ENCODE assay signal across 8 cellular contexts in genomic region chr11:18615628-18616392, GRCh38. TPM values are rescaled to one million over a fixed set of nuclear protein-coding genes. Genes with fewer than 3 reads are reported as not detected.
DNase-seq lines count a peak whose midpoint lies in the region; ATAC-seq, FAIRE-seq and TF ChIP-seq lines count a peak whose summit lies in the region.

No MANE protein-coding gene starts in this region.

- no peaks in the 10 kb centered on the region for H3K27me3 ChIP-seq in GM12878 (replicated peaks in 1 of 2; ENCODE audit: control insufficient read depth in 2 of 2, insufficient read depth in 2 of 2, low read length in 1 of 2)
- H3K27me3 ChIP-seq in small intestine (ENCODE audit: control insufficient read depth in 2 of 2, insufficient read depth in 2 of 2, low read length in 2 of 2): no peaks in the 10 kb centered on the region
- H3K27me3 ChIP-seq in ascending aorta: no peaks in the 10 kb centered on the region

- RAD21 ChIA-PET in GM12878 (lab: Charles Lee; ENCODE audit: unreplicated experiment): interaction anchor here (0.6 to 6.7 kb wide), 9 partner anchors 12 to 233 kb away, joined by 3 to 77 read pairs (median 4); partner anchors contain the start of genes SPTY2D1 and UEVLD

- H3K4me3 ChIP-seq in GM12878 (peak overlapping the region; percentile 8; the same call in 1 of the 2 replicates), small intestine (ENCODE audit: low read depth in 1 of 2, low read length in 2 of 2) (no peak overlapping the region), ascending aorta (no peak overlapping the region)

- SMC1A ChIA-PET in GM12878 (lab: Charles Lee; ENCODE audit: uncharacterized antibody, unreplicated experiment): interaction anchor here (0.6 to 13.9 kb wide), 13 partner anchors 10 to 159 kb away, joined by 3 to 188 read pairs (median 4); partner anchors contain the start of genes SPTY2D1 and UEVLD

- CTCF ChIA-PET in GM12878 (lab: Yijun Ruan, JAX): interaction anchor here (1.1 to 6.7 kb wide), 8 partner anchors 9 to 115 kb away, joined by 3 to 80 read pairs (median 6); partner anchors contain the start of gene SPTY2D1

- peak overlapping the region; percentile 49 for H3K4me2 ChIP-seq in GM12878 (ENCODE audit: control insufficient read depth, insufficient read depth)

- TF ChIP-seq CTCF in GM12878 (IDR thresholded peaks at IDR 0.05 in 2 of 3, conservative IDR thresholded peaks at IDR 0.05 in 1 of 3; ENCODE audit: control insufficient read depth in 2 of 3, extremely low read depth in 1 of 3, insufficient read depth in 1 of 3, low read depth in 3 of 3, low read length in 3 of 3) (no peak), ascending aorta (IDR thresholded peaks at IDR 0.05) (no peak)

- 0 out of 2 replicates have a peak, but pooled peaks cover 2% of the 10 kb centered on the region for H4K20me1 ChIP-seq in GM12878 (ENCODE audit: control insufficient read depth, insufficient read depth)

- H3K27ac ChIP-seq in GM12878 (ENCODE audit: control insufficient read depth, insufficient read depth): peak overlapping the region; percentile 69
- H3K27ac ChIP-seq in small intestine (ENCODE audit: low read depth in 1 of 2, low read length in 1 of 2): peak overlapping the region in 1 of 2 donors; percentile 34
- peak overlapping the region in 1 of 2 donors; percentile 71 for H3K27ac ChIP-seq in ascending aorta

- no peak overlapping the region for H2AFZ ChIP-seq in GM12878 (ENCODE audit: control insufficient read depth, low read depth, low read length)

- BruUV-seq in GM12878 (replicated peaks; lab: Mats Ljungman, UMichigan): no TSS peak

- intact Hi-C loops in GM12878 (cut with micrococcal nuclease; ENCODE audit: unreplicated experiment): loop anchor here (1.0 kb wide), 1 partner anchor 18 kb away; the partner anchor contains the start of gene SPTY2D1
- intact Hi-C loops in ascending aorta (cut with DNase I): no loop called here

- peaks cover 27% of the 10 kb centered on the region for H3K79me2 ChIP-seq in GM12878 (ENCODE audit: control insufficient read depth, insufficient read depth, low read length)

- in situ Hi-C loops in GM12878 (cut with MboI): no loop called here

- ATAC-seq in GM21515 (IDR thresholded peaks at IDR 0.05; ENCODE audit: unreplicated experiment): peak; percentile 82
- peak; percentile 93 for ATAC-seq in HG03520 (IDR thresholded peaks at IDR 0.05; ENCODE audit: unreplicated experiment)
- peak; percentile 93 for ATAC-seq in GM12878

- no peak for TF ChIP-seq RAD21 in GM12878 (IDR thresholded peaks at IDR 0.05; ENCODE audit: insufficient read depth, low read depth, low read length)

- TF ChIP-seq POLR2A in GM12892 (IDR thresholded peaks at IDR 0.05; ENCODE audit: low read depth, low read length) (no peak), GM12878 (IDR thresholded peaks at IDR 0.05; ENCODE audit: low read depth, low read length) (no peak)

- H3K9me3 ChIP-seq in GM12878 (replicated peaks; ENCODE audit: control insufficient read depth, insufficient read depth, low read length) (no peaks in the 10 kb centered on the region), small intestine (ENCODE audit: control insufficient read depth, low read depth) (no peaks in the 10 kb centered on the region), ascending aorta (no peaks in the 10 kb centered on the region)

- H3K4me1 ChIP-seq in GM12878 (ENCODE audit: control insufficient read depth, insufficient read depth, low read length) (peaks cover 38% of the 10 kb centered on the region), small intestine (ENCODE audit: control insufficient read depth in 2 of 2, insufficient read depth in 1 of 2, low read depth in 1 of 2, low read length in 1 of 2) (peaks cover 0 to 5% of the 10 kb centered on the region in 2 donors), ascending aorta (peaks cover 4 to 12% of the 10 kb centered on the region in 2 donors)

- 44% methylated on average over 11 of the region's 11 CpGs for WGBS in GM12878 (ENCODE audit: insufficient coverage, insufficient replicate concordance, low lambda C conversion rate, missing lambda C conversion rate)
- 84 to 92% (median 88%) methylated on average over 11 of the region's 11 CpGs for WGBS in small intestine, 3 donors

- POLR2A ChIA-PET in GM12878 (lab: Charles Lee): interaction anchor here (1.3 to 2.4 kb wide), 3 partner anchors 13 to 89 kb away, joined by 4 to 28 read pairs (median 7); partner anchors contain the start of genes SPTY2D1 and TSG101

- no peak overlapping the region; the same call in 1 of the 2 replicates for H3K9ac ChIP-seq in GM12878 (ENCODE audit: control insufficient read depth, insufficient read depth, low read length)

- DNase-seq in GM12892 (ENCODE audit: insufficient read length) (peak; percentile 39), GM12878 (ENCODE audit: low read depth, low spot score) (peak; percentile 79), small intestine (no peak), ascending aorta (ENCODE audit: low spot score in 2 of 2) (no peak), NCI-H748 (lab: John Stamatoyannopoulos, UW; ENCODE audit: unreplicated experiment) (no peak), kidney glomerular epithelial cell (lab: John Stamatoyannopoulos, UW) (no peak)

- H3K36me3 ChIP-seq in GM12878 (ENCODE audit: control insufficient read depth in 2 of 2, insufficient read depth in 2 of 2, low read length in 1 of 2) (peaks cover 13 to 20% of the 10 kb centered on the region in 2 experiments), small intestine (ENCODE audit: control insufficient read depth in 2 of 2, insufficient read depth in 2 of 2, low read length in 2 of 2) (peaks cover 16 to 24% of the 10 kb centered on the region in 2 donors), ascending aorta (peaks cover 35 to 43% of the 10 kb centered on the region in 2 donors)

- peak; percentile 97 for FAIRE-seq in GM12892 (lab: Jason Lieb, UNC)
- FAIRE-seq in GM12878 (lab: Jason Lieb, UNC): peak; percentile 98
- FAIRE-seq in small intestine (lab: Jason Lieb, UNC): no peak

- TF ChIP-seq EP300 in GM12878 (IDR thresholded peaks at IDR 0.05; ENCODE audit: borderline replicate concordance in 1 of 2, control insufficient read depth in 1 of 2, low read depth in 2 of 2, low read length in 2 of 2): peak; percentile 75 to 85

RNA-seq across cellular contexts. Expression of gene MISFA, which starts 16.2 kb away (rescaled TPM):
- 1.6 TPM for polyA plus RNA-seq in GM12892 (2012; ENCODE audit: missing spikeins)
- 1.4 and 2.3 TPM in 2 replicates for total RNA-seq in GM12878 (2013; cell fraction: nucleolus; rRNA removed)
- total RNA-seq in GM12878 (2014; rRNA removed) (1.0 and 3.3 TPM in 2 replicates), GM12878 (2014; rRNA removed; fragmentation: Illumina TruSeq; extraction: Trizol) (2.9 and 3.9 TPM in 2 replicates), GM12878 (2021) (3.8 and 4.6 TPM in 2 replicates), ascending aorta (not detected)
- polyA plus RNA-seq in GM12878 (2011; ENCODE audit: low read depth): 3.5 TPM
- polyA plus RNA-seq in GM12878 (2011; rRNA removed) (1.3 and 3.7 TPM in 2 replicates), GM12878 (2014; fragmentation: Illumina TruSeq; extraction: Trizol) (0.88 TPM in 1 of 2 replicates, not detected in the other), GM12878 (2014; fragmentation: Nextera tagmentation; extraction: Ambion mirVana) (1 to 10 TPM; 2.1 to 2.8 TPM), GM12878 (2014; rRNA removed) (2.5 TPM in 1 of 2 replicates, not detected in the other), GM12878 (2016; fragmentation: Nextera tagmentation; extraction: Ambion mirVana) (1 to 10 TPM; 2.3 TPM), small intestine (1 to 10 TPM in 1 of 3 donors, under 1 TPM in 1, not detected in 1; 0.60 to 3.5 TPM)
- polyA plus RNA-seq in GM12878 (2011; cell fraction: cytosol; rRNA removed): 0.59 and 1.1 TPM in 2 replicates
- 0.35 and 1.2 TPM in 2 replicates for polyA plus RNA-seq in GM12878 (2011; cell fraction: nucleus; rRNA removed)
- polyA plus RNA-seq in GM12878 (2012): 2.0 and 2.8 TPM in 2 replicates
- 0.72 and 1.5 TPM in 2 replicates for polyA minus RNA-seq in GM12878 (2011; rRNA and poly(A)+ RNA removed)
- polyA minus RNA-seq in GM12878 (2011; cell fraction: cytosol; rRNA and poly(A)+ RNA removed): not detected in 2 replicates
- polyA minus RNA-seq in GM12878 (2011; cell fraction: nucleus; rRNA and poly(A)+ RNA removed): 2.2 and 4.2 TPM in 2 replicates

RNA-seq across cellular contexts. Expression of gene SPTY2D1, which starts 18.3 kb away (rescaled TPM):
- polyA plus RNA-seq in GM12892 (2012; ENCODE audit: missing spikeins): 9.9 TPM
- 19.2 and 21.6 TPM in 2 replicates for total RNA-seq in GM12878 (2013; cell fraction: nucleolus; rRNA removed)
- total RNA-seq in GM12878 (2014; rRNA removed) (13.9 and 15.4 TPM in 2 replicates), GM12878 (2014; rRNA removed; fragmentation: Illumina TruSeq; extraction: Trizol) (20.3 and 21.2 TPM in 2 replicates), GM12878 (2021) (15.8 and 16.0 TPM in 2 replicates), ascending aorta (7.8 TPM)
- polyA plus RNA-seq in GM12878 (2011; ENCODE audit: low read depth): 8.6 TPM
- polyA plus RNA-seq in GM12878 (2011; rRNA removed) (14.9 and 24.3 TPM in 2 replicates), GM12878 (2014; fragmentation: Illumina TruSeq; extraction: Trizol) (28.5 and 31.1 TPM in 2 replicates), GM12878 (2014; fragmentation: Nextera tagmentation; extraction: Ambion mirVana) (1 to 10 TPM; 4.6 to 4.7 TPM), GM12878 (2014; rRNA removed) (9.8 and 12.2 TPM in 2 replicates), GM12878 (2016; fragmentation: Nextera tagmentation; extraction: Ambion mirVana) (10 to 100 TPM; 18.2 to 18.6 TPM), small intestine (1 to 10 TPM; 5.8 to 6.8 (median 6.2) TPM)
- polyA plus RNA-seq in GM12878 (2011; cell fraction: cytosol; rRNA removed): 12.8 and 16.4 TPM in 2 replicates
- polyA plus RNA-seq in GM12878 (2011; cell fraction: nucleus; rRNA removed): 6.8 and 8.2 TPM in 2 replicates
- polyA plus RNA-seq in GM12878 (2012): 13.0 and 13.5 TPM in 2 replicates
- polyA minus RNA-seq in GM12878 (2011; rRNA and poly(A)+ RNA removed): 11.6 and 23.3 TPM in 2 replicates
- polyA minus RNA-seq in GM12878 (2011; cell fraction: cytosol; rRNA and poly(A)+ RNA removed): 7.9 and 8.3 TPM in 2 replicates
- polyA minus RNA-seq in GM12878 (2011; cell fraction: nucleus; rRNA and poly(A)+ RNA removed): 3.3 and 5.6 TPM in 2 replicates

RNA-seq across cellular contexts. Expression of gene UEVLD, which starts 27.3 kb away (rescaled TPM):
- 10.6 TPM for polyA plus RNA-seq in GM12892 (2012; ENCODE audit: missing spikeins)
- 20.9 and 21.3 TPM in 2 replicates for total RNA-seq in GM12878 (2013; cell fraction: nucleolus; rRNA removed)
- total RNA-seq in GM12878 (2014; rRNA removed) (13.5 and 14.7 TPM in 2 replicates), GM12878 (2014; rRNA removed; fragmentation: Illumina TruSeq; extraction: Trizol) (14.4 and 14.7 TPM in 2 replicates), GM12878 (2021) (10.2 and 12.0 TPM in 2 replicates), ascending aorta (10.1 TPM)
- polyA plus RNA-seq in GM12878 (2011; ENCODE audit: low read depth): 4.3 TPM
- polyA plus RNA-seq in GM12878 (2011; rRNA removed) (16.3 and 23.8 TPM in 2 replicates), GM12878 (2014; fragmentation: Illumina TruSeq; extraction: Trizol) (14.1 and 16.1 TPM in 2 replicates), GM12878 (2014; fragmentation: Nextera tagmentation; extraction: Ambion mirVana) (1 to 10 TPM; 6.5 to 9.6 TPM), GM12878 (2014; rRNA removed) (8.0 and 10.6 TPM in 2 replicates), GM12878 (2016; fragmentation: Nextera tagmentation; extraction: Ambion mirVana) (10 to 100 TPM; 13.3 to 13.8 TPM), small intestine (10 to 100 TPM in 1 of 3 donors, 1 to 10 TPM in 2; 9.2 to 12.7 (median 10.0) TPM)
- polyA plus RNA-seq in GM12878 (2011; cell fraction: cytosol; rRNA removed): 6.4 and 10.2 TPM in 2 replicates
- 5.9 TPM in 2 replicates for polyA plus RNA-seq in GM12878 (2011; cell fraction: nucleus; rRNA removed)
- 6.9 and 7.3 TPM in 2 replicates for polyA plus RNA-seq in GM12878 (2012)
- polyA minus RNA-seq in GM12878 (2011; rRNA and poly(A)+ RNA removed): 13.9 and 20.8 TPM in 2 replicates
- polyA minus RNA-seq in GM12878 (2011; cell fraction: cytosol; rRNA and poly(A)+ RNA removed): 3.0 and 3.7 TPM in 2 replicates
- 5.4 and 8.0 TPM in 2 replicates for polyA minus RNA-seq in GM12878 (2011; cell fraction: nucleus; rRNA and poly(A)+ RNA removed)

Comparison
In these comparisons a context has a peak if more than half of its experiments do, and no peak if none do; other contexts are left out.
1. DNase-seq: peak in GM12892 (single experiment) and GM12878 (single experiment); none in small intestine (single experiment), ascending aorta (0 of 2), NCI-H748 (single experiment) and kidney glomerular epithelial cell (single experiment).
2. Peak in every context shown above with its lines, with median percentiles within 50 percentile points of each other: ATAC-seq.